ENCODE assay signal across 19 cellular contexts in the genomic region with DNA sequence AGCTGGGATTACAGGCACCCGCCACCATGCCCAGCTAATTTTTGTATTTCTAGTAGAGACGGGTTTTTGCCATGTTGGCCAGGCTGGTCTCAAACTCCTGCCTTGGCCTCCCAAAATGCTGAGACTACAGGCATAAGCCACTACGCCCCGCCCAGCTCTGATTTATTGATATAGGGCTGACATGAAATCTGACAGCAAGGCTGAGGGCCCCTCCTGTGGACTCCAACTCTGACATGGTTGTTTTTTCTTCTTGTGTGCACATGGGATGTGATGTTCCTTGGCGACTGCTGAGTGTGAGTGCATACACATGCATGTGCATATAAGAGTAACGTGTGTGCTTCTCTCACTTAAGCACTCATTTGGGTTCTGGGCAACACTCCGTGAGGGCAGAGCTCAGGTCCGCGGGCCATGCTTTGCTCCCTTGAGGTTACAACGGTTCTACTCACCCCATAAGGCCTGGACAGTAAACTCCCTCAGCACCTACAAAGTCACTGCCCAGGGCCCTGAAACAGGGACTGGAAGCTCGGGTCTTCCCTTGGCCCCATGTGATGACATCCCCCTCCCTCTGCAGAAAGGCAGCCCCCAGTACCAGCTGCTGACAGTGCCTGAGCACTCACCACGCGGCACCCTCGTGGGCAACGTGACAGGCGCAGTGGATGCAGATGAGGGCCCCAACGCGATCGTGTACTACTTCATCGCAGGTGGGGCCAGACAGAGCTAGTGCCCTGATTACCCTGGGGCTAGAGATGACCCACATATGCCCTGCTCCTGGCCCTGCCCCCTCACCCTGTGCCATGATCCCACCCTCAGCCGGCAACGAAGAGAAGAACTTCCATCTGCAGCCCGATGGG. TPM values are rescaled to one million over a fixed set of nuclear protein-coding genes. Genes with fewer than 3 reads are reported as not detected.
DNase-seq lines count a peak whose midpoint lies in the region; ATAC-seq and TF ChIP-seq lines count a peak whose summit lies in the region.
"Had no signal": no experiment of that assay in that cellular context is flagged by ENCODE, and none has a peak within 500 bp of the region (broad histone marks: within the 10 kb centered on the region; RNA-seq: fewer than 3 reads in every experiment).

No MANE protein-coding gene starts in this region.

- no peak overlapping the region for H3K4me3 Mint-ChIP-seq in naive thymus-derived CD4-positive, alpha-beta T cell
- H3K4me3 Mint-ChIP-seq: CD4-positive, alpha-beta memory T cell; HFFc6 had no signal

- H3K18ac ChIP-seq in IMR-90 (ENCODE audit: low read depth, low read length): no peak overlapping the region
- H3K18ac ChIP-seq in neuronal stem cell (ENCODE audit: low read length): no peak overlapping the region

- H3K4me1 Mint-ChIP-seq in naive thymus-derived CD4-positive, alpha-beta T cell: peaks cover 0 to 15% (median 2%) of the 10 kb centered on the region in 7 donors

- H3K27ac Mint-ChIP-seq in naive thymus-derived CD4-positive, alpha-beta T cell: no peak overlapping the region
- H3K27ac Mint-ChIP-seq: CD4-positive, alpha-beta memory T cell; H9; HFFc6 had no signal

- no peak overlapping the region for H3K4ac ChIP-seq in IMR-90 (ENCODE audit: low read depth, low read length)
- no peak overlapping the region for H3K4ac ChIP-seq in neuronal stem cell (ENCODE audit: low read length)

- in situ Hi-C loops in IMR-90 (cut with MboI; ENCODE audit: low sequenced_read_pairs) (no loop called here), ACHN (cut with HindIII; ENCODE audit: low pct_ligation_motif_present, low pct_unique_long_range_greater_than_20kb, low sequenced_read_pairs) (no loop called here)

- peaks cover 3% of the 10 kb centered on the region; the same call in 1 of the 2 replicates for H4K20me1 ChIP-seq in IMR-90 (ENCODE audit: insufficient read depth, low read length)

- H3K4me1 ChIP-seq in IMR-90 (ENCODE audit: control insufficient read depth, insufficient read depth, low read length) (no peaks in the 10 kb centered on the region), colonic mucosa (peaks cover 3% of the 10 kb centered on the region), neuronal stem cell (ENCODE audit: control insufficient read depth in 2 of 2, insufficient read depth in 1 of 2, low read depth in 1 of 2, low read length in 2 of 2) (peaks cover 0 to 5% of the 10 kb centered on the region in 2 donors), spleen (peaks cover 0 to 37% (median 23%) of the 10 kb centered on the region in 6 donors)
- H3K4me1 ChIP-seq in naive thymus-derived CD4-positive, alpha-beta T cell (ENCODE audit: control insufficient read depth in 2 of 2, insufficient read depth in 2 of 2, low read length in 2 of 2): no peaks in the 10 kb centered on the region
- H3K4me1 ChIP-seq: BE2C had no signal

- TF ChIP-seq RAD21 in IMR-90 (IDR thresholded peaks at IDR 0.05; ENCODE audit: low read length): no peak

- H4K91ac ChIP-seq in IMR-90 (ENCODE audit: insufficient read depth, low read depth, low read length): no peak overlapping the region
- H4K91ac ChIP-seq in neuronal stem cell (ENCODE audit: low read depth, low read length, poor library complexity): no peak overlapping the region

- H2BK120ac ChIP-seq in IMR-90 (ENCODE audit: low read depth, low read length) (no peak overlapping the region), neuronal stem cell (ENCODE audit: low read depth, low read length) (no peak overlapping the region)

- H3K56ac ChIP-seq in IMR-90 (ENCODE audit: extremely low read depth, insufficient read depth, low read length): no peak overlapping the region

- H2AK9ac ChIP-seq in IMR-90 (replicated peaks; ENCODE audit: low read depth, low read length, poor library complexity): peak overlapping the region; percentile 60

- H2AK5ac ChIP-seq in IMR-90 (ENCODE audit: low read depth, low read length) (no peak overlapping the region), neuronal stem cell (ENCODE audit: low read depth, low read length) (peak overlapping the region; percentile 76)

- H2BK12ac ChIP-seq in neuronal stem cell (ENCODE audit: low read length): peak overlapping the region; percentile 17

- H3K23ac ChIP-seq in IMR-90 (ENCODE audit: low read depth, low read length) (no peak overlapping the region), neuronal stem cell (ENCODE audit: low read depth, low read length, poor library complexity) (peak overlapping the region; percentile 59)

- peaks cover 0 to 2% (median 0%) of the 10 kb centered on the region in 11 donors for H3K9me3 Mint-ChIP-seq in naive thymus-derived CD4-positive, alpha-beta T cell
- H3K9me3 Mint-ChIP-seq: H9, HFFc6 had no signal

- H3K14ac ChIP-seq in IMR-90 (replicated peaks; ENCODE audit: low read depth, low read length) (no peak overlapping the region), neuronal stem cell (ENCODE audit: low read length) (peak overlapping the region; percentile 91)

- H3K79me1 ChIP-seq in IMR-90 (ENCODE audit: low read depth in 1 of 2, low read length in 2 of 2) (no peaks in the 10 kb centered on the region), neuronal stem cell (ENCODE audit: low read depth, low read length) (no peaks in the 10 kb centered on the region)

- H2AFZ ChIP-seq in IMR-90 (replicated peaks; ENCODE audit: low read length, poor library complexity) (no peak overlapping the region), neuronal stem cell (ENCODE audit: low read length) (no peak overlapping the region)

- H3K27me3 ChIP-seq in IMR-90 (ENCODE audit: control insufficient read depth, insufficient read depth, low read length) (peaks cover 25% of the 10 kb centered on the region), colonic mucosa (no peaks in the 10 kb centered on the region), neuronal stem cell (ENCODE audit: control insufficient read depth in 3 of 3, insufficient read depth in 3 of 3, low read depth in 1 of 3, low read length in 3 of 3) (peaks cover 0 to 19% (median 7%) of the 10 kb centered on the region in 3 experiments), spleen (replicated peaks in 1 of 7) (no peaks in the 10 kb centered on the region)
- H3K27me3 ChIP-seq in naive thymus-derived CD4-positive, alpha-beta T cell (ENCODE audit: control insufficient read depth in 2 of 2, insufficient read depth in 2 of 2, low read length in 2 of 2): no peaks in the 10 kb centered on the region
- H3K27me3 ChIP-seq: BE2C; BLaER1 treated with 17β-estradiol and CSF1 and Interleukin-3, amounts not matched to agents 10 nM and 100 nM had no signal

- no peak for ATAC-seq in IMR-90 (ENCODE audit: low read depth)
- no peak for ATAC-seq in naive thymus-derived CD4-positive, alpha-beta T cell

- no peak for TF ChIP-seq CTCF in IMR-90 (conservative IDR thresholded peaks at IDR 0.05; ENCODE audit: low read depth, low read length)
- no peak for TF ChIP-seq CTCF in colonic mucosa (IDR thresholded peaks at IDR 0.05)
- no peak for TF ChIP-seq CTCF in spleen (IDR thresholded peaks at IDR 0.05 in 8 of 11, conservative IDR thresholded peaks at IDR 0.05 in 3 of 11)

- H4K5ac ChIP-seq in IMR-90 (ENCODE audit: low read depth, low read length): no peak overlapping the region

- no peak overlapping the region for H2BK20ac ChIP-seq in IMR-90 (ENCODE audit: low read depth, low read length)

- WGBS in IMR-90 (ENCODE audit: extremely low coverage in 2 of 2, insufficient read length in 1 of 2), 2 experiments: 97% methylated on average over 5 of the region's 23 CpGs; no CpG with 5 or more reads in 1 of the 2 experiments
- WGBS in neuronal stem cell (ENCODE audit: extremely low coverage in 2 of 2, insufficient read length in 2 of 2, insufficient replicate concordance in 1 of 2), 2 donors: no CpG with 5 or more reads among the region's 23 CpGs
- 89 to 94% (median 93%) methylated on average over 16 to 23 of the region's 23 CpGs for WGBS in spleen, 5 donors

- H3K36me3 ChIP-seq in IMR-90 (ENCODE audit: control insufficient read depth, insufficient read depth, low read length) (no peaks in the 10 kb centered on the region), colonic mucosa (no peaks in the 10 kb centered on the region), neuronal stem cell (replicated peaks in 1 of 2; ENCODE audit: control insufficient read depth in 2 of 2, insufficient read depth in 2 of 2, low read length in 2 of 2) (peaks cover 0 to 2% of the 10 kb centered on the region in 2 donors), spleen (peaks cover 0 to 25% (median 0%) of the 10 kb centered on the region in 6 donors)
- no peaks in the 10 kb centered on the region for H3K36me3 ChIP-seq in naive thymus-derived CD4-positive, alpha-beta T cell (ENCODE audit: control insufficient read depth in 2 of 3, insufficient read depth in 3 of 3, low read length in 3 of 3)
- H3K36me3 ChIP-seq: BE2C; BLaER1 treated with 17β-estradiol and CSF1 and Interleukin-3, amounts not matched to agents 10 nM and 100 nM had no signal

- peaks cover 0 to 6% (median 5%) of the 10 kb centered on the region in 5 donors for H3K36me3 Mint-ChIP-seq in naive thymus-derived CD4-positive, alpha-beta T cell

- DNase-seq in IMR-90: no peak
- DNase-seq in colonic mucosa: peak; percentile 33
- no peak for DNase-seq in neuronal stem cell (ENCODE audit: low spot score)
- peak; percentile 69 for DNase-seq in spleen
- DNase-seq in amygdala (lab: John Stamatoyannopoulos, UW): no peak
- DNase-seq in ACHN: no peak
- DNase-seq in naive thymus-derived CD4-positive, alpha-beta T cell: no peak
- no peak for DNase-seq in activated CD4-positive, alpha-beta T cell treated with anti-CD3 and anti-CD28 coated beads, Interleukin-2, amount 50 U/mL, for 1 hour
- DNase-seq: AML-193; BE2C; Calu3; CD4-positive, alpha-beta memory T cell; COR-L47; DMS53; DMS79 treated with DMSO at 0.1 percent for 48 hours; GF-D8; H9; HFFc6 had no signal

- no peak overlapping the region for H4K8ac ChIP-seq in IMR-90 (ENCODE audit: low read depth in 2 of 2, low read length in 2 of 2)
- H4K8ac ChIP-seq in neuronal stem cell (ENCODE audit: low read depth, low read length): peak overlapping the region; percentile 95

- H3K4me2 ChIP-seq in IMR-90 (ENCODE audit: low read depth, low read length) (no peak overlapping the region), neuronal stem cell (ENCODE audit: insufficient read depth, low read length, poor library complexity, severe bottlenecking) (no peak overlapping the region)

- no peak overlapping the region for H2BK15ac ChIP-seq in IMR-90 (ENCODE audit: low read depth, low read length)
- H2BK15ac ChIP-seq in neuronal stem cell (ENCODE audit: low read length): no peak overlapping the region

- dilution Hi-C loops in IMR-90 (cut with HindIII; ENCODE audit: low sequenced_read_pairs, unreplicated experiment): no loop called here

- no peak for TF ChIP-seq POLR2A in IMR-90 (IDR thresholded peaks at IDR 0.05; ENCODE audit: low read depth, low read length)
- TF ChIP-seq POLR2A in spleen (IDR thresholded peaks at IDR 0.05): no peak

- POLR2A ChIA-PET in IMR-90 (lab: Charles Lee; ENCODE audit: unreplicated experiment): no interaction called here
- POLR2A ChIA-PET in naive thymus-derived CD4-positive, alpha-beta T cell (lab: Charles Lee): no interaction called here

- no peaks in the 10 kb centered on the region; the same call in 1 of the 2 replicates for H3K9me1 ChIP-seq in IMR-90 (ENCODE audit: insufficient read depth, low read length)

- no TSS peak for BruUV-seq in IMR-90 (replicated peaks; lab: Mats Ljungman, UMichigan)

- CTCF ChIA-PET in IMR-90 (lab: Yijun Ruan, JAX): interaction anchor here (0.6 to 0.9 kb wide), 2 partner anchors 10 to 38 kb away, joined by 3 to 5 read pairs; no protein-coding TSS in a partner anchor
- CTCF ChIA-PET in naive thymus-derived CD4-positive, alpha-beta T cell (lab: Charles Lee): no interaction called here

- peaks cover 0 to 6% (median 0%) of the 10 kb centered on the region in 5 donors for H3K27me3 Mint-ChIP-seq in naive thymus-derived CD4-positive, alpha-beta T cell
- H3K27me3 Mint-ChIP-seq: CD4-positive, alpha-beta memory T cell had no signal

- no peak overlapping the region for H3K27ac ChIP-seq in IMR-90 (ENCODE audit: insufficient read depth, low read length)
- peak overlapping the region; percentile 74 for H3K27ac ChIP-seq in colonic mucosa
- H3K27ac ChIP-seq in neuronal stem cell (replicated peaks; ENCODE audit: low read length): no peak overlapping the region
- H3K27ac ChIP-seq in spleen: peak overlapping the region in 1 of 8 donors; percentile 2
- H3K27ac ChIP-seq in naive thymus-derived CD4-positive, alpha-beta T cell (ENCODE audit: low read depth, low read length): no peak overlapping the region
- H3K27ac ChIP-seq: BLaER1 treated with 17β-estradiol and CSF1 and Interleukin-3, amounts not matched to agents 10 nM and 100 nM had no signal

- H3K4me3 ChIP-seq in IMR-90 (ENCODE audit: insufficient read depth, low read depth, low read length): no peak overlapping the region
- H3K4me3 ChIP-seq in colonic mucosa: no peak overlapping the region
- H3K4me3 ChIP-seq in neuronal stem cell (ENCODE audit: low read length in 2 of 2): no peak overlapping the region
- no peak overlapping the region for H3K4me3 ChIP-seq in spleen
- H3K4me3 ChIP-seq in naive thymus-derived CD4-positive, alpha-beta T cell (ENCODE audit: low read length): no peak overlapping the region
- H3K4me3 ChIP-seq: BLaER1 treated with 17β-estradiol and CSF1 and Interleukin-3, amounts not matched to agents 10 nM and 100 nM had no signal

- H3K9me3 ChIP-seq in IMR-90 (ENCODE audit: control insufficient read depth, insufficient read depth, low read length) (no peaks in the 10 kb centered on the region), colonic mucosa (no peaks in the 10 kb centered on the region), neuronal stem cell (replicated peaks in 1 of 2; ENCODE audit: control insufficient read depth in 2 of 2, insufficient read depth in 1 of 2, low read depth in 1 of 2, low read length in 2 of 2) (no peaks in the 10 kb centered on the region), spleen (no peaks in the 10 kb centered on the region)
- H3K9me3 ChIP-seq in naive thymus-derived CD4-positive, alpha-beta T cell (ENCODE audit: control insufficient read depth in 2 of 3, low read length in 3 of 3): no peaks in the 10 kb centered on the region
- H3K9me3 ChIP-seq: BE2C; BLaER1 treated with 17β-estradiol and CSF1 and Interleukin-3, amounts not matched to agents 10 nM and 100 nM had no signal

- intact Hi-C loops in IMR-90 (cut with micrococcal nuclease) (no loop called here), colonic mucosa (cut with DNase I) (no loop called here), spleen (cut with DNase I; ENCODE audit: low total_unique reads) (no loop called here)
- intact Hi-C loops in naive thymus-derived CD4-positive, alpha-beta T cell (cut with micrococcal nuclease): no loop called here

- H2BK5ac ChIP-seq in IMR-90 (ENCODE audit: low read depth, low read length, poor library complexity, severe bottlenecking) (no peak overlapping the region), neuronal stem cell (ENCODE audit: low read length) (no peak overlapping the region)

- H3K9ac ChIP-seq in IMR-90 (ENCODE audit: low read depth, low read length): no peak overlapping the region
- H3K9ac ChIP-seq in colonic mucosa (ENCODE audit: low read depth in 2 of 2, low read length in 2 of 2): no peak overlapping the region
- H3K9ac ChIP-seq in neuronal stem cell (ENCODE audit: low read depth, low read length, poor library complexity): no peak overlapping the region
- H3K9ac ChIP-seq: BLaER1 treated with 17β-estradiol and CSF1 and Interleukin-3, amounts not matched to agents 10 nM and 100 nM had no signal

RNA-seq across cellular contexts. Expression of gene VSIR, which starts 33.6 kb away (rescaled TPM):
- total RNA-seq in IMR-90 (2012; rRNA removed) (5.0 and 5.3 TPM in 2 replicates), colonic mucosa (10 to 100 TPM; 41.2 to 42.8 TPM), spleen (100 to 1,000 TPM; 202 to 512 (median 313) TPM)
- polyA plus RNA-seq in IMR-90 (2012; rRNA removed) (23.8 and 25.1 TPM in 2 replicates), spleen (10 to 100 TPM; 34.5 to 84.3 (median 50.4) TPM)
- 17.6 and 24.1 TPM in 2 replicates for polyA plus RNA-seq in IMR-90 (2012; cell fraction: cytosol; rRNA removed)
- polyA plus RNA-seq in IMR-90 (2012; cell fraction: nucleus; rRNA removed; ENCODE audit: low replicate concordance): 10.6 and 25.6 TPM in 2 replicates
- polyA plus RNA-seq in neuronal stem cell (2013, experiment 1 of 2): 0.29 TPM
- polyA plus RNA-seq in neuronal stem cell (2013, experiment 2 of 2): 0.48 TPM
- 100 to 1,000 TPM in 3 of 5 experiments, 10 to 100 TPM in 2; 91.1 to 271 (median 101) TPM for total RNA-seq in naive thymus-derived CD4-positive, alpha-beta T cell
- 100 to 1,000 TPM; 220 to 300 TPM for polyA plus RNA-seq in naive thymus-derived CD4-positive, alpha-beta T cell

RNA-seq across cellular contexts. Expression of gene PSAP, which starts 44.1 kb away (rescaled TPM):
- total RNA-seq in IMR-90 (2012; rRNA removed): 216 and 221 TPM in 2 replicates
- 876 TPM in 2 replicates for polyA plus RNA-seq in IMR-90 (2012; rRNA removed)
- polyA plus RNA-seq in IMR-90 (2012; cell fraction: cytosol; rRNA removed): 905 and 937 TPM in 2 replicates
- 546 and 844 TPM in 2 replicates for polyA plus RNA-seq in IMR-90 (2012; cell fraction: nucleus; rRNA removed; ENCODE audit: low replicate concordance)
- total RNA-seq in colonic mucosa: 100 to 1,000 TPM; 363 to 629 TPM
- 264 TPM for polyA plus RNA-seq in neuronal stem cell (2013, experiment 1 of 2)
- polyA plus RNA-seq in neuronal stem cell (2013, experiment 2 of 2): 263 TPM
- total RNA-seq in spleen: 1,000 to 10,000 TPM; 1,269 to 1,826 (median 1,507) TPM
- polyA plus RNA-seq in spleen: 100 to 1,000 TPM; 363 to 690 (median 437) TPM
- total RNA-seq in naive thymus-derived CD4-positive, alpha-beta T cell: 1,000 to 10,000 TPM in 1 of 5 experiments, 100 to 1,000 TPM in 4; 153 to 1,163 (median 266) TPM
- 100 to 1,000 TPM; 421 to 506 TPM for polyA plus RNA-seq in naive thymus-derived CD4-positive, alpha-beta T cell

Comparison
In these comparisons a context has a peak if more than half of its experiments do, and no peak if none do; other contexts are left out.
1. DNase-seq: peak in colonic mucosa (single experiment) and spleen (single experiment); none in IMR-90 (single experiment), neuronal stem cell (single experiment), amygdala (0 of 56), ACHN (single experiment), naive thymus-derived CD4-positive, alpha-beta T cell (0 of 9) and activated CD4-positive, alpha-beta T cell treated with anti-CD3 and anti-CD28 coated beads, Interleukin-2, amount 50 U/mL, for 1 hour (single experiment).